Comparison of ENCODE assay signal across 19 cellular contexts in the genomic region with DNA sequence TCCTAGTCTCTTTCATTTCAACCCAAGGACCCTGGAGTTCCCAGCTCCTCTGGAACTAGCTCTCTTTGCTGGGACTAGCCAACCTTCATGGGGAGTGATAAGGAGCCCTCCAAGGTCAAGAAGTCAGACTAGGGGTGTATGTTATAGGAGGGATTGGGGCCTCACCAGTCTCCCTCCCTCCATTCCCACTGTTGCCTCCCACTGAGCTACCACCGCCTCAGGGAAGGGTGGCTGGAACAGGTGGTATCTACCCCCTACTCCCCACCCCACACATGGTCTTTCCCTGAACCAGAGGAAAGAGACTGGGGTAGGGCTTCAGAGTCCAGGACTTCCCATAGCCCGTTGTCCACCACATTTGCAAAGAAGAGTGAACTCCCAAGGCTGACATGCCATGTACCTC. TPM values are rescaled to one million over a fixed set of nuclear protein-coding genes. Genes with fewer than 3 reads are reported as not detected.
DNase-seq lines count a peak whose midpoint lies in the region; ATAC-seq and TF ChIP-seq lines count a peak whose summit lies in the region.
"Had no signal": no experiment of that assay in that cellular context is flagged by ENCODE, and none has a peak within 500 bp of the region (broad histone marks: within the 10 kb centered on the region; RNA-seq: fewer than 3 reads in every experiment).

No MANE protein-coding gene starts in this region.

- 90% methylated on average over 2 of the region's 2 CpGs for WGBS in HUES64
- WGBS in endodermal cell (ENCODE audit: insufficient coverage in 1 of 2, insufficient read length in 1 of 2), 2 experiments = 90% methylated on average over 2 of the region's 2 CpGs; no CpG with 5 or more reads in 1 of the 2 experiments

- H3K4me3 ChIP-seq in HUES64 (ENCODE audit: low read length) (no peak overlapping the region), endodermal cell (ENCODE audit: low read length) (peak overlapping the region; percentile 95)

- H3K9me3 ChIP-seq in HUES64 (ENCODE audit: insufficient read depth, low read depth, low read length) (no peaks in the 10 kb centered on the region), endodermal cell (ENCODE audit: control insufficient read depth, low read length) (no peaks in the 10 kb centered on the region)

- H3K36me3 ChIP-seq in HUES64 (ENCODE audit: insufficient read depth, low read length) (peaks cover 28% of the 10 kb centered on the region), endodermal cell (ENCODE audit: control insufficient read depth, insufficient read depth, low read length) (peaks cover 18% of the 10 kb centered on the region)

- peak overlapping the region; percentile 5; the same call in 1 of the 2 replicates for H3K9ac ChIP-seq in HUES64 (ENCODE audit: low read depth, low read length)
- H3K9ac ChIP-seq in endodermal cell (ENCODE audit: extremely low read depth, low read length, poor library complexity, severe bottlenecking) = no peak overlapping the region

- no peak overlapping the region for H3K4me3 Mint-ChIP-seq in endodermal cell
- no peak overlapping the region for H3K4me3 Mint-ChIP-seq in stimulated activated effector memory CD8-positive, alpha-beta T cell treated with anti-CD3 and anti-CD28 coated beads, Interleukin-12 subunit alpha, Interleukin-12 subunit beta, amount 100 ng/mL, for 72 hours
- H3K4me3 Mint-ChIP-seq: activated B cell treated with CpG ODN at 0.5 μM for 24 hours; activated naive CD8-positive, alpha-beta T cell; activated T-cell treated with anti-CD3 and anti-CD28 coated beads, Interleukin-2, amount 50 U/mL, for 72 hours had no signal

- no peak for ATAC-seq in GM18517 (IDR thresholded peaks at IDR 0.05; ENCODE audit: unreplicated experiment)
- ATAC-seq in stimulated activated effector memory CD8-positive, alpha-beta T cell treated with anti-CD3 and anti-CD28 coated beads, Interleukin-12 subunit alpha, Interleukin-12 subunit beta, amount 100 ng/mL, for 72 hours = no peak
- ATAC-seq in GM19351 (IDR thresholded peaks at IDR 0.05; ENCODE audit: unreplicated experiment) = no peak
- ATAC-seq: activated T-cell treated with anti-CD3 and anti-CD28 coated beads, Interleukin-2, amount 50 U/mL, for 72 hours had no signal

- no peak for DNase-seq in endodermal cell
- DNase-seq in myocyte (ENCODE audit: low read depth) = peak; percentile 49
- DNase-seq in stimulated activated effector memory CD8-positive, alpha-beta T cell treated with anti-CD3 and anti-CD28 coated beads, Interleukin-12 subunit alpha, Interleukin-12 subunit beta, amount 100 ng/mL, for 72 hours (ENCODE audit: low spot score in 2 of 2) = no peak
- DNase-seq: activated B cell treated with CpG ODN at 0.5 μM for 24 hours; activated T-cell treated with anti-CD3 and anti-CD28 coated beads, Interleukin-2, amount 50 U/mL, for 72 hours; effector CD4-positive, alpha-beta T cell; H9; KG1; NCI-H1092; SHP77 treated with DMSO at 0.1 percent for 48 hours; stimulated activated CD4-positive, alpha-beta T cell treated with anti-CD3 and anti-CD28 coated beads, Interleukin-15, amount 100 ng/mL, for 24 hours; stimulated activated naive CD4-positive, alpha-beta T cell; T-helper 2 cell had no signal

- H3K27me3 Mint-ChIP-seq in endodermal cell (ENCODE audit: insufficient read depth) = no peaks in the 10 kb centered on the region
- H3K27me3 Mint-ChIP-seq: activated naive CD8-positive, alpha-beta T cell had no signal

- peaks cover 16% of the 10 kb centered on the region for H3K4me1 Mint-ChIP-seq in endodermal cell
- peaks cover 7% of the 10 kb centered on the region for H3K4me1 Mint-ChIP-seq in stimulated activated effector memory CD8-positive, alpha-beta T cell treated with anti-CD3 and anti-CD28 coated beads, Interleukin-12 subunit alpha, Interleukin-12 subunit beta, amount 100 ng/mL, for 72 hours

- no peak for TF ChIP-seq CTCF in endodermal cell (conservative IDR thresholded peaks at IDR 0.05)

- no peak overlapping the region for H3K27ac Mint-ChIP-seq in endodermal cell
- H3K27ac Mint-ChIP-seq in stimulated activated effector memory CD8-positive, alpha-beta T cell treated with anti-CD3 and anti-CD28 coated beads, Interleukin-12 subunit alpha, Interleukin-12 subunit beta, amount 100 ng/mL, for 72 hours = no peak overlapping the region
- H3K27ac Mint-ChIP-seq: activated B cell treated with CpG ODN at 0.5 μM for 24 hours; activated naive CD8-positive, alpha-beta T cell; activated T-cell treated with anti-CD3 and anti-CD28 coated beads, Interleukin-2, amount 50 U/mL, for 72 hours had no signal

- no peaks in the 10 kb centered on the region for H3K9me3 Mint-ChIP-seq in endodermal cell
- no peaks in the 10 kb centered on the region for H3K9me3 Mint-ChIP-seq in stimulated activated effector memory CD8-positive, alpha-beta T cell treated with anti-CD3 and anti-CD28 coated beads, Interleukin-12 subunit alpha, Interleukin-12 subunit beta, amount 100 ng/mL, for 72 hours
- H3K9me3 Mint-ChIP-seq: activated B cell treated with CpG ODN at 0.5 μM for 24 hours; activated T-cell treated with anti-CD3 and anti-CD28 coated beads, Interleukin-2, amount 50 U/mL, for 72 hours; H9 had no signal

- H3K36me3 Mint-ChIP-seq in endodermal cell (ENCODE audit: low read depth) = peaks cover 26% of the 10 kb centered on the region
- peaks cover under 1% of the 10 kb centered on the region for H3K36me3 Mint-ChIP-seq in stimulated activated effector memory CD8-positive, alpha-beta T cell treated with anti-CD3 and anti-CD28 coated beads, Interleukin-12 subunit alpha, Interleukin-12 subunit beta, amount 100 ng/mL, for 72 hours
- H3K36me3 Mint-ChIP-seq: activated naive CD8-positive, alpha-beta T cell; brain had no signal

- H3K27ac ChIP-seq in HUES64 (ENCODE audit: low read depth, low read length) (no peak overlapping the region), endodermal cell (ENCODE audit: low read depth, low read length) (peak overlapping the region; percentile 70), temporal lobe (ENCODE audit: low read depth, low read length) (peak overlapping the region; percentile 97)

- H3K27me3 ChIP-seq in HUES64 (ENCODE audit: insufficient read depth, low read length) = no peaks in the 10 kb centered on the region; the same call in 1 of the 2 replicates
- H3K27me3 ChIP-seq in endodermal cell (ENCODE audit: control insufficient read depth, insufficient read depth, low read length, poor library complexity, severe bottlenecking) = no peaks in the 10 kb centered on the region

- H3K4me1 ChIP-seq in HUES64 (ENCODE audit: insufficient read depth, low read length) (peaks cover 17% of the 10 kb centered on the region; the same call in 1 of the 2 replicates), endodermal cell (ENCODE audit: control insufficient read depth, insufficient read depth, low read length) (no peaks in the 10 kb centered on the region)

RNA-seq across cellular contexts. Expression of a gene that starts 2.4 kb away (rescaled TPM):
- polyA plus RNA-seq in HUES64 (2013, experiment 1 of 2) = 21.1 TPM
- 26.2 TPM for polyA plus RNA-seq in HUES64 (2013, experiment 2 of 2)
- total RNA-seq in endodermal cell (10 to 100 TPM; 45.7 to 51.8 TPM), myocyte (178 and 188 TPM in 2 replicates), temporal lobe (6.4 TPM)
- polyA plus RNA-seq in endodermal cell (2013, experiment 1 of 2) = 41.7 TPM
- polyA plus RNA-seq in endodermal cell (2013, experiment 2 of 2) = 35.4 TPM
- 25.0 TPM for polyA plus RNA-seq in myocyte (2012)
- total RNA-seq: activated B cell treated with CpG ODN at 0.5 μM for 24 hours had no signal

RNA-seq across cellular contexts. Expression of a gene that starts 22.0 kb away (rescaled TPM):
- polyA plus RNA-seq in HUES64 (2013, experiment 1 of 2) = 241 TPM
- polyA plus RNA-seq in HUES64 (2013, experiment 2 of 2) = 231 TPM
- total RNA-seq in endodermal cell (100 to 1,000 TPM; 128 to 161 TPM), myocyte (233 and 241 TPM in 2 replicates), temporal lobe (68.8 TPM)
- polyA plus RNA-seq in endodermal cell (2013, experiment 1 of 2) = 155 TPM
- polyA plus RNA-seq in endodermal cell (2013, experiment 2 of 2) = 147 TPM
- 105 TPM for polyA plus RNA-seq in myocyte (2012)

RNA-seq across cellular contexts. Expression of a gene that starts 34.1 kb away (rescaled TPM):
- 4,327 TPM for polyA plus RNA-seq in HUES64 (2013, experiment 1 of 2)
- polyA plus RNA-seq in HUES64 (2013, experiment 2 of 2) = 4,532 TPM
- total RNA-seq in endodermal cell (1,000 to 10,000 TPM; 4,305 to 4,379 TPM), myocyte (1,498 and 1,992 TPM in 2 replicates), temporal lobe (1,459 TPM)
- polyA plus RNA-seq in endodermal cell (2013, experiment 1 of 2) = 4,554 TPM
- polyA plus RNA-seq in endodermal cell (2013, experiment 2 of 2) = 4,086 TPM
- 5,312 TPM for polyA plus RNA-seq in myocyte (2012)

RNA-seq across cellular contexts. Expression of a gene that starts 35.7 kb away (rescaled TPM):
- polyA plus RNA-seq in HUES64 (2013, experiment 1 of 2) = 3.6 TPM
- 3.9 TPM for polyA plus RNA-seq in HUES64 (2013, experiment 2 of 2)
- total RNA-seq in endodermal cell (1 to 10 TPM; 7.9 to 9.1 TPM), myocyte (4.9 and 5.5 TPM in 2 replicates), temporal lobe (3.9 TPM)
- polyA plus RNA-seq in endodermal cell (2013, experiment 1 of 2) = 6.1 TPM
- 4.3 TPM for polyA plus RNA-seq in endodermal cell (2013, experiment 2 of 2)
- 5.7 TPM for polyA plus RNA-seq in myocyte (2012)

RNA-seq across cellular contexts. Expression of a gene that starts 40.7 kb away (rescaled TPM):
- 2,096 TPM for polyA plus RNA-seq in HUES64 (2013, experiment 1 of 2)
- 2,046 TPM for polyA plus RNA-seq in HUES64 (2013, experiment 2 of 2)
- 10 to 100 TPM; 35.8 to 58.6 TPM for total RNA-seq in endodermal cell
- polyA plus RNA-seq in endodermal cell (2013, experiment 1 of 2) = 2,066 TPM
- 1,971 TPM for polyA plus RNA-seq in endodermal cell (2013, experiment 2 of 2)
- 451 and 1,430 TPM in 2 replicates for total RNA-seq in myocyte
- polyA plus RNA-seq in myocyte (2012) = 1,034 TPM
- 60.0 TPM for total RNA-seq in temporal lobe
